Comparison of ENCODE assay signal across 8 cellular contexts in genomic region chr21:45747802-45748445, GRCh38.
DNase-seq lines count a peak whose midpoint lies in the region; ATAC-seq and TF ChIP-seq lines count a peak whose summit lies in the region.
"Had no signal": no experiment of that assay in that cellular context is flagged by ENCODE, and none has a peak within 500 bp of the region (broad histone marks: within the 10 kb centered on the region; RNA-seq: fewer than 3 reads in every experiment).

No MANE protein-coding gene starts in this region.

- no peak for ATAC-seq in GM19328 (IDR thresholded peaks at IDR 0.05; ENCODE audit: unreplicated experiment)
- ATAC-seq in GM19395 (IDR thresholded peaks at IDR 0.05; ENCODE audit: unreplicated experiment), result no peak

- H3K27ac ChIP-seq in caudate nucleus (ENCODE audit: low read depth, low read length) (no peak overlapping the region), uterus (no peak overlapping the region)

- no peak for TF ChIP-seq POLR2A in uterus (IDR thresholded peaks at IDR 0.05)

- no peak overlapping the region for H3K4me3 ChIP-seq in uterus

- H3K9me3 ChIP-seq in uterus, result no peaks in the 10 kb centered on the region

- H3K27me3 ChIP-seq in uterus, result no peaks in the 10 kb centered on the region

- no peaks in the 10 kb centered on the region for H3K4me1 ChIP-seq in uterus

- H3K36me3 ChIP-seq in uterus, result no peaks in the 10 kb centered on the region

- no peak for TF ChIP-seq CTCF in uterus (IDR thresholded peaks at IDR 0.05)

- peak; percentile 34 for DNase-seq in GOT3 (lab: John Stamatoyannopoulos, UW)
- peak; percentile 77 for DNase-seq in NCI-H2227 (lab: John Stamatoyannopoulos, UW; ENCODE audit: unreplicated experiment)
- DNase-seq in caudate nucleus (lab: John Stamatoyannopoulos, UW), result peak in 38 of 61 donors; percentile 17 to 87 (median 50)
- DNase-seq in renal cortical epithelial cell (ENCODE audit: low read depth), result peak; percentile 16
- no peak for DNase-seq in uterus
- DNase-seq: activated gamma-delta T cell treated with Interleukin-2 at 50 U/mL for 16 hours had no signal

- intact Hi-C loops in uterus (cut with DNase I; ENCODE audit: low total_unique reads), result no loop called here

Comparison
In these comparisons a context has a peak if more than half of its experiments do, and no peak if none do; other contexts are left out.
1. DNase-seq: peak in GOT3 (single experiment), NCI-H2227 (single experiment), caudate nucleus (38 of 61) and renal cortical epithelial cell (single experiment); none in uterus (0 of 2).